ENCODE assay signal across 20 cellular contexts in genomic region chr13:74021507-74021906, GRCh38.
"Had no signal": no experiment of that assay in that cellular context is flagged by ENCODE, and none has a peak within 500 bp of the region (broad histone marks: within the 10 kb centered on the region; RNA-seq: fewer than 3 reads in every experiment).

No MANE protein-coding gene starts in this region.

- H3K9me3 Mint-ChIP-seq: T-cell, type B pancreatic cell had no signal

- H3K4me3 Mint-ChIP-seq: activated CD4-positive, alpha-beta T cell treated with anti-CD3 and anti-CD28 coated beads for 36 hours; naive B cell; T-cell; T-helper 2 cell treated with Interferon-gamma antibody and Interleukin-4, amounts not matched to agents 5 μg/mL and 100 μg/mL, for 36 hours; type B pancreatic cell had no signal

- ATAC-seq: activated CD4-positive, alpha-beta T cell treated with anti-CD3 and anti-CD28 coated beads for 36 hours; foreskin keratinocyte; heart right ventricle; left ventricle myocardium superior; T-cell had no signal

- H3K27me3 ChIP-seq: esophagus muscularis mucosa, foreskin keratinocyte, heart right ventricle, right atrium auricular region, testis, vagina had no signal

- H3K27me3 Mint-ChIP-seq: activated CD4-positive, alpha-beta T cell treated with anti-CD3 and anti-CD28 coated beads for 36 hours; naive B cell; T-cell; type B pancreatic cell had no signal

- H3K27ac Mint-ChIP-seq: activated CD4-positive, alpha-beta T cell treated with anti-CD3 and anti-CD28 coated beads for 36 hours; T-helper 2 cell treated with Interferon-gamma antibody and Interleukin-4, amounts not matched to agents 5 μg/mL and 100 μg/mL, for 36 hours; type B pancreatic cell had no signal

- H3K27ac ChIP-seq: esophagus muscularis mucosa, foreskin keratinocyte, heart right ventricle, right atrium auricular region, testis, vagina had no signal

- H3K9me3 ChIP-seq: esophagus muscularis mucosa, heart right ventricle, right atrium auricular region, testis, vagina had no signal

- H3K4me3 ChIP-seq: esophagus muscularis mucosa, heart right ventricle, right atrium auricular region, testis, vagina had no signal

- H3K36me3 ChIP-seq: esophagus muscularis mucosa, heart right ventricle, right atrium auricular region, vagina had no signal

- DNase-seq: activated CD4-positive, alpha-beta T cell treated with anti-CD3 and anti-CD28 coated beads for 36 hours; activated CD4-positive, CD25-positive, alpha-beta regulatory T cell; activated CD8-positive, alpha-beta memory T cell treated with anti-CD3 and anti-CD28 coated beads for 24 hours; activated gamma-delta T cell treated with Interleukin-2 at 50 U/mL for 16 hours; activated naive CD4-positive, alpha-beta T cell treated with anti-CD3 and anti-CD28 coated beads, Interleukin-2, amount 50 U/mL, for 16 hours; activated T-cell treated with anti-CD3 and anti-CD28 coated beads, Interleukin-2, amount 50 U/mL, for 1 hour; amniotic stem cell; caudate nucleus; foreskin keratinocyte; heart right ventricle; left ventricle myocardium superior; naive B cell; stimulated activated naive CD4-positive, alpha-beta T cell; T-cell; testis had no signal

- H3K4me1 ChIP-seq: foreskin keratinocyte, testis, vagina had no signal
